ENCODE assay signal across 8 cellular contexts in genomic region chr6:30075094-30075986, GRCh38. TPM values are rescaled to one million over a fixed set of nuclear protein-coding genes. Genes with fewer than 3 reads are reported as not detected.
A peak's percentile ranks its signal among the peaks of the same experiment; 100 is the strongest.
DNase-seq lines count a peak whose midpoint lies in the region; ATAC-seq and TF ChIP-seq lines count a peak whose summit lies in the region.

RNF39 (minus strand) TSS chr6:30075769; CDS start chr6:30075585, 184 bp downstream.

- H3K36me3 Mint-ChIP-seq in activated naive CD4-positive, alpha-beta T cell treated with anti-CD3 and anti-CD28 coated beads, Interleukin-2, amount 50 U/mL, for 24 hours: peaks cover 10% of the 10 kb centered on the region

- no peaks in the 10 kb centered on the region for H3K36me3 ChIP-seq in H7 (replicated peaks; ENCODE audit: control insufficient read depth, insufficient read depth, low read length)
- no peaks in the 10 kb centered on the region for H3K36me3 ChIP-seq in subcutaneous abdominal adipose tissue (ENCODE audit: control insufficient read depth in 5 of 5, insufficient read depth in 5 of 5, low read length in 5 of 5)

- H3K9me3 ChIP-seq in subcutaneous abdominal adipose tissue (ENCODE audit: control insufficient read depth in 5 of 5, low read length in 5 of 5): no peaks in the 10 kb centered on the region

- peak within 1 kb of the TSS; percentile 65 for H3K4me3 Mint-ChIP-seq in activated naive CD4-positive, alpha-beta T cell treated with anti-CD3 and anti-CD28 coated beads, Interleukin-2, amount 50 U/mL, for 24 hours

- no peak within 1 kb of the TSS for H3K9ac ChIP-seq in subcutaneous abdominal adipose tissue (ENCODE audit: low read length in 5 of 5)

- H3K4me3 ChIP-seq in H7 (ENCODE audit: insufficient read depth, low read depth, low read length) (peak within 1 kb of the TSS; percentile 52), subcutaneous abdominal adipose tissue (ENCODE audit: low read depth in 1 of 5, low read length in 5 of 5) (peak within 1 kb of the TSS in 3 of 5 donors; percentile 14 to 27 (median 17))

- H3K27ac ChIP-seq in 22Rv1 (no peak within 1 kb of the TSS), subcutaneous abdominal adipose tissue (ENCODE audit: low read depth, low read length) (no peak within 1 kb of the TSS)

- peak; percentile 95 for DNase-seq in H7
- DNase-seq in iPS-NIHi11 (ENCODE audit: low spot score): peak; percentile 76
- DNase-seq in islet precursor cell: no peak
- no peak for DNase-seq in KG1 (lab: John Stamatoyannopoulos, UW)

- ATAC-seq in HG03196 (IDR thresholded peaks at IDR 0.05; ENCODE audit: unreplicated experiment): no peak

- H3K27me3 Mint-ChIP-seq in activated naive CD4-positive, alpha-beta T cell treated with anti-CD3 and anti-CD28 coated beads, Interleukin-2, amount 50 U/mL, for 24 hours: peaks cover 38% of the 10 kb centered on the region

- H3K27me3 ChIP-seq in H7 (ENCODE audit: control insufficient read depth, insufficient read depth, low read length) (peaks cover 90% of the 10 kb centered on the region), subcutaneous abdominal adipose tissue (ENCODE audit: control insufficient read depth in 5 of 5, insufficient read depth in 4 of 5, low read length in 5 of 5) (peaks cover 44 to 67% (median 56%) of the 10 kb centered on the region in 5 donors)

- peak; percentile 70 for TF ChIP-seq CTCF in 22Rv1 (IDR thresholded peaks at IDR 0.05)

- H3K9me3 Mint-ChIP-seq in activated naive CD4-positive, alpha-beta T cell treated with anti-CD3 and anti-CD28 coated beads, Interleukin-2, amount 50 U/mL, for 24 hours: no peaks in the 10 kb centered on the region

- peaks cover 0 to 25% (median 24%) of the 10 kb centered on the region in 5 donors for H3K4me1 ChIP-seq in subcutaneous abdominal adipose tissue (ENCODE audit: control insufficient read depth in 5 of 5, insufficient read depth in 5 of 5, low read length in 5 of 5)

- H3K4me1 Mint-ChIP-seq in activated naive CD4-positive, alpha-beta T cell treated with anti-CD3 and anti-CD28 coated beads, Interleukin-2, amount 50 U/mL, for 24 hours: peaks cover 55% of the 10 kb centered on the region

- peak within 1 kb of the TSS; percentile 11 for H3K27ac Mint-ChIP-seq in activated naive CD4-positive, alpha-beta T cell treated with anti-CD3 and anti-CD28 coated beads, Interleukin-2, amount 50 U/mL, for 24 hours

RNA-seq across cellular contexts. Expression of gene RNF39, which starts in this region (rescaled TPM):
- 0.14 TPM in 1 of 2 replicates, not detected in the other for total RNA-seq in H7 (2014; rRNA removed; shearing (Covaris generic))

Comparison
In these comparisons a context has a peak if more than half of its experiments do, and no peak if none do; other contexts are left out.
1. Peak in DNase-seq and H3K4me3 ChIP-seq in H7; RNA of the gene not detected or under 1 TPM.